Comparison of ENCODE assay signal across 28 cellular contexts in genomic region chr5:127660048-127660733, GRCh38. TPM values are rescaled to one million over a fixed set of nuclear protein-coding genes. Genes with fewer than 3 reads are reported as not detected.
DNase-seq lines count a peak whose midpoint lies in the region; ATAC-seq and TF ChIP-seq lines count a peak whose summit lies in the region.
"Had no signal": no experiment of that assay in that cellular context is flagged by ENCODE, and none has a peak within 500 bp of the region (broad histone marks: within the 10 kb centered on the region; RNA-seq: fewer than 3 reads in every experiment).

No MANE protein-coding gene starts in this region.

- H3K4me1 ChIP-seq in HEK293 (ENCODE audit: control insufficient read depth, insufficient read depth, low read length): peaks cover 7% of the 10 kb centered on the region; the same call in 1 of the 2 replicates
- H3K4me1 ChIP-seq in psoas muscle: peaks cover 28% of the 10 kb centered on the region
- H3K4me1 ChIP-seq: body of pancreas, lower lobe of right lung had no signal

- H3K9me3 Mint-ChIP-seq in WTC11: no peaks in the 10 kb centered on the region
- H3K9me3 Mint-ChIP-seq: activated naive CD8-positive, alpha-beta T cell treated with anti-CD3 and anti-CD28 coated beads for 36 hours; activated T-helper 2 cell treated with anti-CD3 and anti-CD28 coated beads, Interferon-gamma antibody, Interleukin-2, Interleukin-4, amounts not matched to agents 10 μg/mL and 5 μg/mL and 100 μg/mL, durations not matched to agents 14 hours and 24 hours and 36 hours; CD14-positive monocyte; stimulated activated naive CD8-positive, alpha-beta T cell treated with anti-CD3 and anti-CD28 coated beads, Interleukin-15, amount 100 ng/mL, for 72 hours; T-cell; type B pancreatic cell had no signal

- 14 to 30% (median 20%) methylated on average over 3 of the region's 3 CpGs for WGBS in psoas muscle, 3 donors

- DNase-seq in WTC11 (ENCODE audit: low spot score) (no peak), left ventricle myocardium superior (peak; percentile 34), psoas muscle (no peak), OCI-M2 (lab: John Stamatoyannopoulos, UW; ENCODE audit: unreplicated experiment) (no peak), NCI-H1092 (lab: John Stamatoyannopoulos, UW) (no peak)
- DNase-seq: activated CD4-positive, alpha-beta T cell treated with anti-CD3 and anti-CD28 coated beads for 4 hours; activated naive CD8-positive, alpha-beta T cell treated with anti-CD3 and anti-CD28 coated beads for 36 hours; body of pancreas; DMS 273 treated with DMSO at 0.1 percent for 48 hours; GDM1; GM23248; lower lobe of right lung; NCI-H1105 treated with DMSO at 0.1 percent for 48 hours; SHP77 treated with DMSO at 0.1 percent for 48 hours; stimulated activated CD4-positive, alpha-beta T cell treated with anti-CD3 and anti-CD28 coated beads, Interleukin-4, amount 100 ng/mL, for 4 hours; stimulated activated naive CD8-positive, alpha-beta T cell treated with anti-CD3 and anti-CD28 coated beads, Interleukin-15, amount 100 ng/mL, for 72 hours; T-cell had no signal

- H3K27ac ChIP-seq in HEK293 (ENCODE audit: extremely low read depth, low read depth, low read length): no peak overlapping the region
- H3K27ac ChIP-seq in psoas muscle: peak overlapping the region; percentile 83
- H3K27ac ChIP-seq: body of pancreas, coronary artery, GM23248, lower lobe of right lung had no signal

- intact Hi-C loops in left ventricle myocardium superior (cut with micrococcal nuclease): no loop called here
- intact Hi-C loops in psoas muscle (cut with DNase I): loop anchor here in 1 of 2 donors (5.0 to 10.0 kb wide), 2 partner anchors 37 to 535 kb away; no protein-coding TSS in a partner anchor

- no peaks in the 10 kb centered on the region for H3K36me3 Mint-ChIP-seq in WTC11
- H3K36me3 Mint-ChIP-seq: activated naive CD8-positive, alpha-beta T cell treated with anti-CD3 and anti-CD28 coated beads for 36 hours; CD14-positive monocyte; T-cell; type B pancreatic cell had no signal

- H3K9me3 ChIP-seq in HEK293 (ENCODE audit: control insufficient read depth, insufficient read depth, low read depth, low read length) (no peaks in the 10 kb centered on the region), psoas muscle (no peaks in the 10 kb centered on the region)
- H3K9me3 ChIP-seq: body of pancreas, lower lobe of right lung, ovary had no signal

- H3K36me3 ChIP-seq in HEK293 (ENCODE audit: control insufficient read depth in 2 of 2, insufficient read depth in 1 of 2, low read length in 2 of 2) (no peaks in the 10 kb centered on the region), psoas muscle (ENCODE audit: insufficient read depth in 1 of 2, low read depth in 1 of 2) (no peaks in the 10 kb centered on the region)
- H3K36me3 ChIP-seq: lower lobe of right lung, ovary had no signal

- CTCF ChIA-PET in HEK293 (lab: Yijun Ruan, JAX): no interaction called here
- CTCF ChIA-PET in WTC11 (lab: Charles Lee): no interaction called here

- no peak overlapping the region for H3K4me3 Mint-ChIP-seq in WTC11
- H3K4me3 Mint-ChIP-seq: activated naive CD8-positive, alpha-beta T cell treated with anti-CD3 and anti-CD28 coated beads for 36 hours; CD14-positive monocyte; stimulated activated naive CD8-positive, alpha-beta T cell treated with anti-CD3 and anti-CD28 coated beads, Interleukin-15, amount 100 ng/mL, for 72 hours; T-cell; type B pancreatic cell had no signal

- TF ChIP-seq CTCF in HEK293 (tag by site-specific recombination; IDR thresholded peaks at IDR 0.05) (no peak), WTC11 (IDR thresholded peaks at IDR 0.05) (no peak), psoas muscle (IDR thresholded peaks at IDR 0.05) (no peak)

- peak overlapping the region; percentile 72 for H3K27ac Mint-ChIP-seq in WTC11
- H3K27ac Mint-ChIP-seq: activated naive CD8-positive, alpha-beta T cell treated with anti-CD3 and anti-CD28 coated beads for 36 hours; activated T-helper 2 cell treated with anti-CD3 and anti-CD28 coated beads, Interferon-gamma antibody, Interleukin-2, Interleukin-4, amounts not matched to agents 10 μg/mL and 5 μg/mL and 100 μg/mL, durations not matched to agents 14 hours and 24 hours and 36 hours; T-cell; type B pancreatic cell had no signal

- H3K27me3 Mint-ChIP-seq in WTC11 (ENCODE audit: low read depth): no peaks in the 10 kb centered on the region
- H3K27me3 Mint-ChIP-seq: activated naive CD8-positive, alpha-beta T cell treated with anti-CD3 and anti-CD28 coated beads for 36 hours; stimulated activated naive CD8-positive, alpha-beta T cell treated with anti-CD3 and anti-CD28 coated beads, Interleukin-15, amount 100 ng/mL, for 72 hours; type B pancreatic cell had no signal

- H3K4me3 ChIP-seq in HEK293 (ENCODE audit: low read depth, low read length) (no peak overlapping the region), psoas muscle (no peak overlapping the region)
- H3K4me3 ChIP-seq: body of pancreas, coronary artery, GM23248, lower lobe of right lung, ovary had no signal

- H3K27me3 ChIP-seq in psoas muscle (ENCODE audit: insufficient read depth in 3 of 3, low read length in 2 of 3): no peaks in the 10 kb centered on the region
- H3K27me3 ChIP-seq: body of pancreas, ovary had no signal

- POLR2A ChIA-PET in HEK293 (lab: Yijun Ruan, JAX): no interaction called here
- POLR2A ChIA-PET in WTC11 (lab: Charles Lee): no interaction called here

- peaks cover 20% of the 10 kb centered on the region for H3K4me1 Mint-ChIP-seq in WTC11
- H3K4me1 Mint-ChIP-seq: activated naive CD8-positive, alpha-beta T cell treated with anti-CD3 and anti-CD28 coated beads for 36 hours; CD14-positive monocyte; stimulated activated naive CD8-positive, alpha-beta T cell treated with anti-CD3 and anti-CD28 coated beads, Interleukin-15, amount 100 ng/mL, for 72 hours; T-cell had no signal

- ATAC-seq in WTC11: peak; percentile 74
- ATAC-seq in left ventricle myocardium superior: peak; percentile 91
- ATAC-seq in psoas muscle: peak; percentile 72 to 89 (median 89)
- ATAC-seq in GM18867 (IDR thresholded peaks at IDR 0.05; ENCODE audit: unreplicated experiment): no peak
- ATAC-seq in GM19455 (IDR thresholded peaks at IDR 0.05; ENCODE audit: unreplicated experiment): no peak
- ATAC-seq: body of pancreas, T-cell had no signal

TF ChIP-seq in HEK293, 187 proteins besides CTCF, POLR2A, EP300 and RAD21:
- TF ChIP-seq MZF1 (tag by site-specific recombination; IDR thresholded peaks at IDR 0.05; ENCODE audit: borderline replicate concordance) (peak; percentile 54; the same call in 1 of the 2 replicates), ZNF350 (tag by site-specific recombination; IDR thresholded peaks at IDR 0.05) (no peak), ZNF341 (tag by site-specific recombination; IDR thresholded peaks at IDR 0.05; ENCODE audit: low read depth) (peak; percentile 61), ZXDB (tag by site-specific recombination; IDR thresholded peaks at IDR 0.05) (peak; percentile 66)
TF ChIP-seq in HEK293: peak in this region for 3.

TF ChIP-seq in WTC11, 78 proteins besides CTCF, POLR2A, EP300 and RAD21 (continues in another document):
- TF ChIP-seq ZNF671 (CRISPR knock-in tag; IDR thresholded peaks at IDR 0.05) (no peak), MLX (CRISPR knock-in tag; IDR thresholded peaks at IDR 0.05) (no peak), SP1 (CRISPR knock-in tag; conservative IDR thresholded peaks at IDR 0.05) (no peak), ZNF138 (CRISPR knock-in tag; conservative IDR thresholded peaks at IDR 0.05) (no peak), USF2 (CRISPR knock-in tag; IDR thresholded peaks at IDR 0.05) (no peak), MXD4 (CRISPR knock-in tag; IDR thresholded peaks at IDR 0.05; ENCODE audit: borderline replicate concordance) (no peak), EMX1 (CRISPR knock-in tag; IDR thresholded peaks at IDR 0.05) (no peak), FOXK1 (CRISPR knock-in tag; IDR thresholded peaks at IDR 0.05) (no peak)
- TF ChIP-seq, protein P1, sequence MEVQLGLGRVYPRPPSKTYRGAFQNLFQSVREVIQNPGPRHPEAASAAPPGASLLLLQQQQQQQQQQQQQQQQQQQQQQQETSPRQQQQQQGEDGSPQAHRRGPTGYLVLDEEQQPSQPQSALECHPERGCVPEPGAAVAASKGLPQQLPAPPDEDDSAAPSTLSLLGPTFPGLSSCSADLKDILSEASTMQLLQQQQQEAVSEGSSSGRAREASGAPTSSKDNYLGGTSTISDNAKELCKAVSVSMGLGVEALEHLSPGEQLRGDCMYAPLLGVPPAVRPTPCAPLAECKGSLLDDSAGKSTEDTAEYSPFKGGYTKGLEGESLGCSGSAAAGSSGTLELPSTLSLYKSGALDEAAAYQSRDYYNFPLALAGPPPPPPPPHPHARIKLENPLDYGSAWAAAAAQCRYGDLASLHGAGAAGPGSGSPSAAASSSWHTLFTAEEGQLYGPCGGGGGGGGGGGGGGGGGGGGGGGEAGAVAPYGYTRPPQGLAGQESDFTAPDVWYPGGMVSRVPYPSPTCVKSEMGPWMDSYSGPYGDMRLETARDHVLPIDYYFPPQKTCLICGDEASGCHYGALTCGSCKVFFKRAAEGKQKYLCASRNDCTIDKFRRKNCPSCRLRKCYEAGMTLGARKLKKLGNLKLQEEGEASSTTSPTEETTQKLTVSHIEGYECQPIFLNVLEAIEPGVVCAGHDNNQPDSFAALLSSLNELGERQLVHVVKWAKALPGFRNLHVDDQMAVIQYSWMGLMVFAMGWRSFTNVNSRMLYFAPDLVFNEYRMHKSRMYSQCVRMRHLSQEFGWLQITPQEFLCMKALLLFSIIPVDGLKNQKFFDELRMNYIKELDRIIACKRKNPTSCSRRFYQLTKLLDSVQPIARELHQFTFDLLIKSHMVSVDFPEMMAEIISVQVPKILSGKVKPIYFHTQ (CRISPR knock-in tag; IDR thresholded peaks at IDR 0.05): no peak

RNA-seq across cellular contexts. Expression of gene CTXN3, which starts 11.3 kb away (rescaled TPM):
- total RNA-seq in WTC11 (2021) (not detected in 3 replicates), left ventricle myocardium superior (not detected), psoas muscle (under 1 TPM in 2 of 4 donors, not detected in 2; 0.61 to 0.69 TPM)
- polyA plus RNA-seq in psoas muscle: under 1 TPM in 2 of 3 donors, not detected in 1; 0.06 to 0.40 TPM
- total RNA-seq: activated naive CD8-positive, alpha-beta T cell treated with anti-CD3 and anti-CD28 coated beads for 36 hours; activated T-helper 2 cell treated with anti-CD3 and anti-CD28 coated beads, Interferon-gamma antibody, Interleukin-2, Interleukin-4, amounts not matched to agents 10 μg/mL and 5 μg/mL and 100 μg/mL, durations not matched to agents 14 hours and 24 hours and 36 hours; body of pancreas; GM23248; LHCN-M2; lower lobe of right lung; OCI-LY7; ovary; T-cell had no signal
- polyA plus RNA-seq: AG04450, CD14-positive monocyte, GM23248, ovary had no signal

RNA-seq across cellular contexts. Expression of gene CCDC192, which starts 43.0 kb away (rescaled TPM):
- total RNA-seq in WTC11 (2021) (0.52 to 0.69 TPM (median 0.53 TPM) in 3 replicates), left ventricle myocardium superior (not detected), psoas muscle (1 to 10 TPM in 1 of 4 donors, not detected in 3; 1.2 TPM)
- under 1 TPM in 2 of 3 donors, not detected in 1; 0.12 to 0.19 TPM for polyA plus RNA-seq in psoas muscle
- total RNA-seq: activated naive CD8-positive, alpha-beta T cell treated with anti-CD3 and anti-CD28 coated beads for 36 hours; activated T-helper 2 cell treated with anti-CD3 and anti-CD28 coated beads, Interferon-gamma antibody, Interleukin-2, Interleukin-4, amounts not matched to agents 10 μg/mL and 5 μg/mL and 100 μg/mL, durations not matched to agents 14 hours and 24 hours and 36 hours; body of pancreas; GM23248; LHCN-M2; lower lobe of right lung; OCI-LY7 had no signal
- polyA plus RNA-seq: AG04450, CD14-positive monocyte had no signal

Comparison
In these comparisons a context has a peak if more than half of its experiments do, and no peak if none do; other contexts are left out.
1. ATAC-seq: peak in WTC11 (single experiment), left ventricle myocardium superior (single experiment) and psoas muscle (4 of 4); none in GM18867 (single experiment) and GM19455 (single experiment).